Comparison of ENCODE assay signal across 8 cellular contexts in the genomic region with DNA sequence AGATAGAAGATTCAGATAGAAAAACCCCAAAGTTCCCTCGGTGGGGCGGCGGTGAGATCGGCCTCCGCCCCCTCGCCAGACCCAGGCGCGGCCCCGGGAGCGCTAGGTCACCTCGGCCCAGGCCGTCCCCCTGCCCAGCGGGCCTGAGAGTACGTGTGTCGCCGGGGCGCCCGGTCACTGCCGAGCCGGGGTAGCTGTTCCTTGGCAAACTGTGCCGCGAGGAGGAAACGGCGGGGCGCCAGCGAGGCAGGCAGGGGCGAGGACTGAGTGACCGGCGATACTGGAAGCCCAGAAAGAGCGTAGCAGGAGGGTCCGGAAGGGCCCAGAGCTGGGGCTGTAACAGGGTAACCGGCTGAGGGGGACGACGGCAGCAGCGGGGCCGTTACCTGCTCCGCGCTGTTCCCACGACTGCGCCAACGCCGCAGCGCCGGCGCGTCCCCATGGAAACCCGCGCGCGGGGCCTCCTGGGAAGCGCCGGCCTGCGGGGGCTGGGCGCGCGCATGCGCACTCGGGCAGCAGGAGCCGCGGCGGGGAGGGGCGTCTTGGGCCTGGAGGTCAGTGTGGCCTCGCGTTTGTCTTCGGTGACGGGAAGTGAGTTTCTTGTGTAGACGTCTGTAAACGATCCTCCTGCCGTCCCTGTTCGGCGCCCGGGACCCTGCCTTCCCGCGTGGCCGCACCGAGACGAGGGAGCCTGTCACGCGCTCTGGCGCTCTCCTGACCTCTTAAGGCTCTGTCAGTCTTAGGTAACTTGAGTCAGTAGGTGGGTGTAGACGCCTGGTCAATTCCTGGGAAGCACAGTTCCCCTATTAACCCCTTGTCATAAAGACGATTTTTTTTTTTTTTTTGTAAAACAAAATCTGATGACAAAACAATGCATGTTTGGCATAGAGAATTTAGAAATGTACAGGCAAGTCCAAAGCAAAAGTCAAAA. TPM values are rescaled to one million over a fixed set of nuclear protein-coding genes. Genes with fewer than 3 reads are reported as not detected.
DNase-seq lines count a peak whose midpoint lies in the region; ATAC-seq and TF ChIP-seq lines count a peak whose summit lies in the region.

TSS of gene LCA5L (minus strand) at position 440 of the 931 bp plus-strand sequence. CDS start 17,285 bp downstream, outside the sequence.

- peak within 1 kb of the TSS; percentile 72 for H3K27ac ChIP-seq in CD4-positive, alpha-beta memory T cell (ENCODE audit: low read depth, low read length)
- H3K27ac ChIP-seq in duodenal mucosa (ENCODE audit: low read depth, low read length) (peak within 1 kb of the TSS; percentile 90), lung (ENCODE audit: low read depth in 1 of 2, low read length in 1 of 2) (peak within 1 kb of the TSS; percentile 94 to 97)

- H3K27me3 Mint-ChIP-seq in CD4-positive, alpha-beta memory T cell, result peaks cover 4 to 5% of the 10 kb centered on the region in 2 donors
- peaks cover 4% of the 10 kb centered on the region for H3K27me3 Mint-ChIP-seq in activated CD4-positive, alpha-beta memory T cell treated with anti-CD3 and anti-CD28 coated beads for 36 hours

- WGBS in lung, 2 donors, result 0% methylated on average over 65 to 82 of the region's 82 CpGs

- peak within 1 kb of the TSS; percentile 69 to 75 for H3K4me3 ChIP-seq in CD4-positive, alpha-beta memory T cell (ENCODE audit: low read length in 2 of 2)
- H3K4me3 ChIP-seq in duodenal mucosa (ENCODE audit: low read depth in 1 of 2, low read length in 2 of 2), result peak within 1 kb of the TSS; percentile 82 to 92
- H3K4me3 ChIP-seq in lung, result peak within 1 kb of the TSS; percentile 87

- H3K4me1 Mint-ChIP-seq in CD4-positive, alpha-beta memory T cell, result peaks cover 12 to 19% (median 15%) of the 10 kb centered on the region in 4 donors
- peaks cover 13% of the 10 kb centered on the region for H3K4me1 Mint-ChIP-seq in activated CD4-positive, alpha-beta memory T cell treated with anti-CD3 and anti-CD28 coated beads for 36 hours (ENCODE audit: low read depth)

- intact Hi-C loops in CD4-positive, alpha-beta memory T cell (cut with micrococcal nuclease), result loop anchor here (1.0 to 10.0 kb wide), 4 partner anchors 65 to 681 kb away; partner anchors contain the start of gene PSMG1
- intact Hi-C loops in activated CD4-positive, alpha-beta memory T cell treated with anti-CD3 and anti-CD28 coated beads for 36 hours (cut with micrococcal nuclease), result loop anchor here (1.0 to 10.0 kb wide), 5 partner anchors 57 to 711 kb away; a partner anchor contains a TSS

- H3K36me3 ChIP-seq in CD4-positive, alpha-beta memory T cell (ENCODE audit: insufficient read depth, low read length), result no peaks in the 10 kb centered on the region
- H3K36me3 ChIP-seq in duodenal mucosa (ENCODE audit: control insufficient read depth in 1 of 2, insufficient read depth in 2 of 2, low read length in 2 of 2) (no peaks in the 10 kb centered on the region), lung (ENCODE audit: control insufficient read depth in 2 of 2, insufficient read depth in 2 of 2, low read length in 2 of 2) (no peaks in the 10 kb centered on the region)

- POLR2A ChIA-PET in CD4-positive, alpha-beta memory T cell (lab: Charles Lee; ENCODE audit: partially characterized antibody), result interaction anchor here (1.3 kb wide), 1 partner anchor 262 kb away, joined by 5 read pairs; the partner anchor contains the start of gene PSMG1
- POLR2A ChIA-PET in activated CD4-positive, alpha-beta memory T cell treated with anti-CD3 and anti-CD28 coated beads for 36 hours (lab: Charles Lee), result no interaction called here

- H3K9me3 ChIP-seq in CD4-positive, alpha-beta memory T cell (ENCODE audit: control insufficient read depth in 1 of 2, low read length in 2 of 2), result no peaks in the 10 kb centered on the region
- H3K9me3 ChIP-seq in duodenal mucosa (ENCODE audit: control insufficient read depth in 1 of 2, low read length in 2 of 2) (no peaks in the 10 kb centered on the region), lung (ENCODE audit: control insufficient read depth in 2 of 2, insufficient read depth in 1 of 2, low read length in 1 of 2) (no peaks in the 10 kb centered on the region)

- ATAC-seq in GM19397 (IDR thresholded peaks at IDR 0.05; ENCODE audit: unreplicated experiment) (peak; percentile 94), HG03565 (IDR thresholded peaks at IDR 0.05; ENCODE audit: unreplicated experiment) (peak; percentile 75), lung (ENCODE audit: insufficient read depth, low FRiP score) (peak; percentile 95)

- DNase-seq in CD4-positive, alpha-beta memory T cell, result peak; percentile 86 to 91 (median 89)
- peak; percentile 92 for DNase-seq in NCI-H774 (lab: John Stamatoyannopoulos, UW)
- peak; percentile 93 for DNase-seq in activated CD4-positive, alpha-beta memory T cell treated with anti-CD3 and anti-CD28 coated beads for 36 hours
- DNase-seq in lung (ENCODE audit: low spot score), result peak; percentile 91
- DNase-seq in stimulated activated CD4-positive, alpha-beta T cell treated with anti-CD3 and anti-CD28 coated beads, TNF-alpha, amount 100 ng/mL, for 24 hours (ENCODE audit: low read depth in 3 of 3), result peak; percentile 79 to 88 (median 81)

- H3K27ac Mint-ChIP-seq in CD4-positive, alpha-beta memory T cell, result peak within 1 kb of the TSS; percentile 92 to 98 (median 96)
- H3K27ac Mint-ChIP-seq in activated CD4-positive, alpha-beta memory T cell treated with anti-CD3 and anti-CD28 coated beads for 36 hours, result peak within 1 kb of the TSS; percentile 92

- H3K9ac ChIP-seq in duodenal mucosa (ENCODE audit: low read depth in 1 of 2, low read length in 2 of 2), result peak within 1 kb of the TSS; percentile 73 to 84

- peak within 1 kb of the TSS; percentile 90 to 99 (median 96) for H3K4me3 Mint-ChIP-seq in CD4-positive, alpha-beta memory T cell
- H3K4me3 Mint-ChIP-seq in activated CD4-positive, alpha-beta memory T cell treated with anti-CD3 and anti-CD28 coated beads for 36 hours, result peak within 1 kb of the TSS; percentile 84

- no peaks in the 10 kb centered on the region for H3K27me3 ChIP-seq in CD4-positive, alpha-beta memory T cell (ENCODE audit: insufficient read depth, low read length)
- H3K27me3 ChIP-seq in duodenal mucosa (ENCODE audit: control insufficient read depth in 1 of 2, insufficient read depth in 2 of 2, low read length in 2 of 2) (no peaks in the 10 kb centered on the region), lung (ENCODE audit: control insufficient read depth, insufficient read depth) (no peaks in the 10 kb centered on the region)

- peaks cover 0 to 3% of the 10 kb centered on the region in 2 donors for H3K36me3 Mint-ChIP-seq in CD4-positive, alpha-beta memory T cell
- H3K36me3 Mint-ChIP-seq in activated CD4-positive, alpha-beta memory T cell treated with anti-CD3 and anti-CD28 coated beads for 36 hours, result no peaks in the 10 kb centered on the region

- H3K4me1 ChIP-seq in CD4-positive, alpha-beta memory T cell (ENCODE audit: insufficient read depth, low read length), result peaks cover 13% of the 10 kb centered on the region
- H3K4me1 ChIP-seq in duodenal mucosa (ENCODE audit: control insufficient read depth in 1 of 2, insufficient read depth in 2 of 2, low read length in 2 of 2) (peaks cover 13 to 14% of the 10 kb centered on the region in 2 donors), lung (ENCODE audit: control insufficient read depth in 2 of 2, insufficient read depth in 2 of 2, low read length in 2 of 2) (peaks cover 0 to 3% of the 10 kb centered on the region in 2 donors)

- no peak for TF ChIP-seq CTCF in lung (IDR thresholded peaks at IDR 0.05; ENCODE audit: control extremely low read depth, extremely low read depth)

- H3K9me3 Mint-ChIP-seq in CD4-positive, alpha-beta memory T cell, result peaks cover 0 to 2% (median 0%) of the 10 kb centered on the region in 8 donors
- no peaks in the 10 kb centered on the region for H3K9me3 Mint-ChIP-seq in activated CD4-positive, alpha-beta memory T cell treated with anti-CD3 and anti-CD28 coated beads for 36 hours

- CTCF ChIA-PET in CD4-positive, alpha-beta memory T cell (lab: Charles Lee; ENCODE audit: partially characterized antibody), result no interaction called here
- CTCF ChIA-PET in activated CD4-positive, alpha-beta memory T cell treated with anti-CD3 and anti-CD28 coated beads for 36 hours (lab: Charles Lee), result interaction anchor here (0.8 kb wide), 2 partner anchors 15 to 99 kb away, joined by 3 read pairs; no protein-coding TSS in a partner anchor

RNA-seq across cellular contexts. Expression of gene LCA5L, which starts in this region (rescaled TPM):
- not detected for total RNA-seq in CD4-positive, alpha-beta memory T cell
- polyA plus RNA-seq in CD4-positive, alpha-beta memory T cell, result not detected
- total RNA-seq in activated CD4-positive, alpha-beta memory T cell treated with anti-CD3 and anti-CD28 coated beads for 36 hours, result under 1 TPM; 0.22 to 0.36 TPM
- total RNA-seq in lung, result 1 to 10 TPM; 4.4 to 6.5 TPM
- polyA plus RNA-seq in lung, result 1 to 10 TPM; 2.4 to 3.0 TPM

Comparison
In these comparisons a context has a peak if more than half of its experiments do, and no peak if none do; other contexts are left out.
1. Peak in every context shown above with its lines: DNase-seq, ATAC-seq, H3K4me3 ChIP-seq and H3K27ac ChIP-seq.
2. Peak in DNase-seq, H3K4me3 ChIP-seq and H3K27ac ChIP-seq in CD4-positive, alpha-beta memory T cell; RNA of the gene not detected or under 1 TPM.
3. Peak in DNase-seq in activated CD4-positive, alpha-beta memory T cell treated with anti-CD3 and anti-CD28 coated beads for 36 hours; RNA of the gene not detected or under 1 TPM.